In genomic region chr4:126264839-126265238, GRCh38 we compare ENCODE assay signal across 22 cellular contexts.
DNase-seq lines count a peak whose midpoint lies in the region; ATAC-seq and TF ChIP-seq lines count a peak whose summit lies in the region.
"Had no signal": no experiment of that assay in that cellular context is flagged by ENCODE, and none has a peak within 500 bp of the region (broad histone marks: within the 10 kb centered on the region; RNA-seq: fewer than 3 reads in every experiment).

No MANE protein-coding gene starts in this region.

- no peaks in the 10 kb centered on the region for H3K9me3 Mint-ChIP-seq in progenitor cell of endocrine pancreas (ENCODE audit: low read depth)
- H3K9me3 Mint-ChIP-seq in stimulated activated memory B cell treated with anti-CD40 and anti-IgM and Interleukin-4, amounts not matched to agents 10 μg/mL and 1 μg/mL and 100 μg/mL, for 72 hours: no peaks in the 10 kb centered on the region

- peaks cover 31% of the 10 kb centered on the region for H3F3A ChIP-seq in GM23248 (ENCODE audit: insufficient read depth)
- H3F3A ChIP-seq in SK-N-SH (replicated peaks; ENCODE audit: insufficient read depth): no peaks in the 10 kb centered on the region

- in situ Hi-C loops in GM23248 (cut with MboI): no loop called here

- H3K9me2 ChIP-seq in GM23248 (ENCODE audit: insufficient read depth): no peaks in the 10 kb centered on the region
- no peaks in the 10 kb centered on the region for H3K9me2 ChIP-seq in SK-N-SH

- no peak for ATAC-seq in stimulated activated memory B cell treated with anti-CD40 and anti-IgM and Interleukin-4, amounts not matched to agents 10 μg/mL and 1 μg/mL and 100 μg/mL, for 72 hours
- ATAC-seq in left lobe of liver: no peak
- ATAC-seq: naive thymus-derived CD4-positive, alpha-beta T cell; pancreas had no signal

- peak overlapping the region; percentile 58 for H3K4me2 ChIP-seq in GM23248 (ENCODE audit: unreplicated experiment)
- H3K4me2 ChIP-seq in SK-N-SH: no peak overlapping the region
- H3K4me2 ChIP-seq: KMS-11 had no signal

- CTCF ChIA-PET in SK-N-SH (lab: Yijun Ruan, JAX): interaction anchor here (1.0 kb wide), 1 partner anchor 9 kb away, joined by 3 read pairs; no protein-coding TSS in a partner anchor

- no peak overlapping the region for H3K9ac ChIP-seq in GM23248
- H3K9ac ChIP-seq in SK-N-SH: no peak overlapping the region
- H3K9ac ChIP-seq: KMS-11 had no signal

- no peaks in the 10 kb centered on the region for H3K4me1 Mint-ChIP-seq in progenitor cell of endocrine pancreas (ENCODE audit: low read depth)
- H3K4me1 Mint-ChIP-seq in stimulated activated memory B cell treated with anti-CD40 and anti-IgM and Interleukin-4, amounts not matched to agents 10 μg/mL and 1 μg/mL and 100 μg/mL, for 72 hours: no peaks in the 10 kb centered on the region
- H3K4me1 Mint-ChIP-seq: naive thymus-derived CD4-positive, alpha-beta T cell had no signal

- H3K27me3 ChIP-seq in GM23248 (replicated peaks; ENCODE audit: insufficient read depth): no peaks in the 10 kb centered on the region
- H3K27me3 ChIP-seq in SK-N-SH (ENCODE audit: insufficient read depth): no peaks in the 10 kb centered on the region
- H3K27me3 ChIP-seq: adrenal gland, pancreas, SJCRH30 had no signal

- no peak overlapping the region for H3K4me3 ChIP-seq in GM23248
- no peak overlapping the region for H3K4me3 ChIP-seq in SK-N-SH (ENCODE audit: low read depth in 2 of 2, low read length in 1 of 2)
- H3K4me3 ChIP-seq in fibroblast of mammary gland (ENCODE audit: control insufficient read depth, low read depth, low read length): no peak overlapping the region
- H3K4me3 ChIP-seq: adrenal gland, pancreas, SJCRH30 had no signal

- POLR2A ChIA-PET in SK-N-SH (lab: Yijun Ruan, JAX): no interaction called here

- H4K20me1 ChIP-seq in GM23248 (ENCODE audit: insufficient read depth) (no peaks in the 10 kb centered on the region), SK-N-SH (ENCODE audit: insufficient read depth) (no peaks in the 10 kb centered on the region)

- intact Hi-C loops in head of caudate nucleus (cut with DNase I): no loop called here

- TF ChIP-seq CTCF in SK-N-SH (IDR thresholded peaks at IDR 0.05): no peak
- TF ChIP-seq CTCF in fibroblast of mammary gland (conservative IDR thresholded peaks at IDR 0.05; ENCODE audit: control insufficient read depth, insufficient read depth, low read depth, low read length): no peak
- no peak for TF ChIP-seq CTCF in progenitor cell of endocrine pancreas (IDR thresholded peaks at IDR 0.05; ENCODE audit: unreplicated experiment)

- TF ChIP-seq EP300 in SK-N-SH (IDR thresholded peaks at IDR 0.05; ENCODE audit: borderline replicate concordance in 1 of 2, low read depth in 1 of 2, low read length in 1 of 2): 0 out of 4 replicates have a peak, but pooled peaks of 1 of the 2 experiments have one; percentile 14

- no peak for TF ChIP-seq RAD21 in SK-N-SH (IDR thresholded peaks at IDR 0.05; ENCODE audit: low read length)

- DNase-seq in GM23248 (peak; percentile 81), SK-N-SH (no peak), fibroblast of mammary gland (ENCODE audit: low read depth) (peak; percentile 63), renal cortical epithelial cell (ENCODE audit: low read depth) (peak; percentile 42), progenitor cell of endocrine pancreas (ENCODE audit: low spot score, unreplicated experiment) (no peak), head of caudate nucleus (no peak), left lobe of liver (ENCODE audit: low spot score) (no peak)
- DNase-seq: activated CD4-positive, CD25-positive, alpha-beta regulatory T cell; adrenal gland; Calu3; cortex of kidney; naive thymus-derived CD4-positive, alpha-beta T cell; NCI-H1105 treated with DMSO at 0.1 percent for 48 hours; NCI-H69; pancreas; SJCRH30; stimulated activated CD4-positive, alpha-beta T cell treated with anti-CD3 and anti-CD28 coated beads, Interleukin-4, amount 100 ng/mL, for 4 hours; substantia nigra had no signal

- H3K9me3 ChIP-seq in GM23248 (ENCODE audit: low read depth): no peaks in the 10 kb centered on the region
- no peaks in the 10 kb centered on the region for H3K9me3 ChIP-seq in SK-N-SH
- H3K9me3 ChIP-seq: pancreas, SJCRH30 had no signal

- no peak overlapping the region for H2AFZ ChIP-seq in GM23248
- no peak overlapping the region for H2AFZ ChIP-seq in SK-N-SH (ENCODE audit: low read depth)

- H3K36me3 ChIP-seq in GM23248 (ENCODE audit: low read depth) (no peaks in the 10 kb centered on the region), SK-N-SH (replicated peaks in 1 of 2; ENCODE audit: control insufficient read depth in 1 of 2, insufficient read depth in 2 of 2, low read length in 1 of 2) (no peaks in the 10 kb centered on the region)
- H3K36me3 ChIP-seq: adrenal gland, pancreas, SJCRH30 had no signal

- no peak overlapping the region for H3K27ac Mint-ChIP-seq in progenitor cell of endocrine pancreas
- no peak overlapping the region for H3K27ac Mint-ChIP-seq in stimulated activated memory B cell treated with anti-CD40 and anti-IgM and Interleukin-4, amounts not matched to agents 10 μg/mL and 1 μg/mL and 100 μg/mL, for 72 hours
- H3K27ac Mint-ChIP-seq: activated T-helper 2 cell treated with anti-CD3 and anti-CD28 coated beads, Interferon-gamma antibody, Interleukin-2, Interleukin-4, amounts not matched to agents 10 μg/mL and 5 μg/mL and 100 μg/mL, durations not matched to agents 14 hours and 24 hours and 36 hours; naive thymus-derived CD4-positive, alpha-beta T cell; T-helper 2 cell treated with Interferon-gamma antibody and Interleukin-4, amounts not matched to agents 5 μg/mL and 100 μg/mL, for 36 hours had no signal

- peak overlapping the region; percentile 31 for H3K27ac ChIP-seq in GM23248
- 0 out of 4 replicates have a peak overlapping the region, but pooled peaks of 1 of the 2 experiments have one; percentile 1 for H3K27ac ChIP-seq in SK-N-SH (ENCODE audit: low read depth in 2 of 2, low read length in 1 of 2)
- H3K27ac ChIP-seq: adrenal gland, KMS-11, pancreas, SJCRH30 had no signal

- no peaks in the 10 kb centered on the region for H3K36me3 Mint-ChIP-seq in progenitor cell of endocrine pancreas (ENCODE audit: insufficient read depth)
- H3K36me3 Mint-ChIP-seq in stimulated activated memory B cell treated with anti-CD40 and anti-IgM and Interleukin-4, amounts not matched to agents 10 μg/mL and 1 μg/mL and 100 μg/mL, for 72 hours: no peaks in the 10 kb centered on the region
- H3K36me3 Mint-ChIP-seq: naive thymus-derived CD4-positive, alpha-beta T cell had no signal

- H3K27me3 Mint-ChIP-seq in progenitor cell of endocrine pancreas: no peaks in the 10 kb centered on the region
- no peaks in the 10 kb centered on the region for H3K27me3 Mint-ChIP-seq in stimulated activated memory B cell treated with anti-CD40 and anti-IgM and Interleukin-4, amounts not matched to agents 10 μg/mL and 1 μg/mL and 100 μg/mL, for 72 hours
- H3K27me3 Mint-ChIP-seq: naive thymus-derived CD4-positive, alpha-beta T cell had no signal

- no peaks in the 10 kb centered on the region for H3K79me2 ChIP-seq in GM23248 (ENCODE audit: insufficient read depth)
- no peaks in the 10 kb centered on the region for H3K79me2 ChIP-seq in SK-N-SH (ENCODE audit: insufficient read depth)

- H3K4me1 ChIP-seq in GM23248 (ENCODE audit: insufficient read depth): peaks cover 58% of the 10 kb centered on the region
- peaks cover 0 to 8% of the 10 kb centered on the region in 2 experiments; a peak in 1 of 4 replicates for H3K4me1 ChIP-seq in SK-N-SH (ENCODE audit: control insufficient read depth in 1 of 2, insufficient read depth in 2 of 2, low read depth in 1 of 2, low read length in 1 of 2)
- H3K4me1 ChIP-seq: adrenal gland, pancreas, SJCRH30 had no signal

- no peak overlapping the region for H3K4me3 Mint-ChIP-seq in progenitor cell of endocrine pancreas (ENCODE audit: low read depth)
- H3K4me3 Mint-ChIP-seq in stimulated activated memory B cell treated with anti-CD40 and anti-IgM and Interleukin-4, amounts not matched to agents 10 μg/mL and 1 μg/mL and 100 μg/mL, for 72 hours: no peak overlapping the region
- H3K4me3 Mint-ChIP-seq: naive thymus-derived CD4-positive, alpha-beta T cell; T-helper 2 cell treated with Interferon-gamma antibody and Interleukin-4, amounts not matched to agents 5 μg/mL and 100 μg/mL, for 36 hours had no signal

TF ChIP-seq in SK-N-SH, 30 proteins besides CTCF, POLR2A, EP300 and RAD21:
- TF ChIP-seq FOSL2 (IDR thresholded peaks at IDR 0.05; ENCODE audit: borderline replicate concordance, low read depth): peak; percentile 68; the same call in 1 of the 2 replicates
- TF ChIP-seq PBX3 (IDR thresholded peaks at IDR 0.05): peak; percentile 48
- TF ChIP-seq TEAD4 (IDR thresholded peaks at IDR 0.05; ENCODE audit: borderline replicate concordance, insufficient read depth): 0 out of 2 replicates have a peak, but pooled peaks have one; percentile 39
- no peak for TF ChIP-seq EZH2phosphoT487 (IDR thresholded peaks at IDR 0.05; ENCODE audit: borderline replicate concordance, low read depth)
- no peak for TF ChIP-seq NFIC (IDR thresholded peaks at IDR 0.05; ENCODE audit: borderline replicate concordance)
- TF ChIP-seq TCF12 (IDR thresholded peaks at IDR 0.05): peak; percentile 53
- no peak for TF ChIP-seq RFX5 (IDR thresholded peaks at IDR 0.05; ENCODE audit: low read length)
- no peak for TF ChIP-seq MAX (IDR thresholded peaks at IDR 0.05; ENCODE audit: low read depth)
- TF ChIP-seq RCOR1 (IDR thresholded peaks at IDR 0.05; ENCODE audit: low read length): no peak
- peak; percentile 35; the same call in 1 of the 2 replicates for TF ChIP-seq JUND (IDR thresholded peaks at IDR 0.05)
TF ChIP-seq in SK-N-SH: peak in this region for 5.

Comparison
In these comparisons a context has a peak if more than half of its experiments do, and no peak if none do; other contexts are left out.
1. DNase-seq: peak in GM23248 (single experiment), fibroblast of mammary gland (single experiment) and renal cortical epithelial cell (single experiment); none in SK-N-SH (single experiment), progenitor cell of endocrine pancreas (single experiment), head of caudate nucleus (0 of 42) and left lobe of liver (single experiment).